ENCODE assay signal across 26 cellular contexts in the genomic region with DNA sequence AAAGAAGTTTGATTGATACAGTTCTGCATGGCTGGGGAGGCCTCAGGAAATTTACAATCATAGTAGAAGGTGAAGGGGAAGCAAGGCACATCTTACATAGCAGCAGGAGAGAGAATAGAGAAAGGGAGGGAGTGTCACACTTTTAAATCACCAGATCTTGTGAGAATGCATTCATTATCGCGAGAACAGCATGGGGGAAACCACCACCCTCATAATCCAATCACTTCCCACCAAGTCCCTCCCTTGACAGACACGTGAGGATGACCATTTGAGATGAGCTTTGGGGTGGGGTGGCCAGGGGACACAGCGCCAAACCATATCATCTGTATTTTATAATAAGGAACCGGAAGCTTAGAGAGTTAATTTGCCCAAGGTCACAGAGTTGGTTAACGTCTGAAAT.
"Had no signal": no experiment of that assay in that cellular context is flagged by ENCODE, and none has a peak within 500 bp of the region (broad histone marks: within the 10 kb centered on the region; RNA-seq: fewer than 3 reads in every experiment).

No MANE protein-coding gene starts in this region.

- ATAC-seq: left cardiac atrium; left lung; lower lobe of right lung; naive thymus-derived CD4-positive, alpha-beta T cell; natural killer cell treated with Interleukin-12 subunit alpha and Interleukin-12 subunit beta and Interleukin-15 and Interleukin-18, amount 100 ng/mL, for 72 hours; right lobe of liver; stimulated activated naive B cell treated with anti-CD40 and anti-IgM and Interleukin-4, amounts not matched to agents 10 μg/mL and 1 μg/mL and 100 μg/mL, for 72 hours; stimulated activated naive CD8-positive, alpha-beta T cell treated with anti-CD3 and anti-CD28 coated beads, Interleukin-15, Interleukin-2, amounts not matched to agents 100 U/mL and 50 U/mL, for 24 hours; upper lobe of right lung had no signal

- H3K27ac ChIP-seq: left lung, lower lobe of right lung, ovary, right atrium auricular region, right lobe of liver, stomach, thoracic aorta, tibial artery, upper lobe of right lung had no signal

- H3K36me3 ChIP-seq: left lung, lower lobe of right lung, ovary, right atrium auricular region, right lobe of liver, stomach, thoracic aorta, tibial artery, upper lobe of right lung had no signal

- H3K4me3 ChIP-seq: left lung, lower lobe of right lung, ovary, right atrium auricular region, right lobe of liver, smooth muscle cell, stomach, thoracic aorta, tibial artery, upper lobe of right lung had no signal

- H3K9me3 ChIP-seq: left lung, lower lobe of right lung, ovary, right atrium auricular region, right lobe of liver, stomach, thoracic aorta, tibial artery, upper lobe of right lung had no signal

- H3K27me3 ChIP-seq: left lung, ovary, right atrium auricular region, right lobe of liver, stomach, tibial artery, upper lobe of right lung had no signal

- DNase-seq: hippocampal formation; kidney glomerular epithelial cell; left cardiac atrium; left lung; lower lobe of right lung; mammary epithelial cell; mesenchymal stem cell; naive thymus-derived CD4-positive, alpha-beta T cell; ovary; right lobe of liver; stimulated activated CD4-positive, alpha-beta T cell treated with anti-CD3 and anti-CD28 coated beads, Interleukin-1b, Interleukin-23, amount 100 ng/mL, for 48 hours; stimulated activated CD4-positive, alpha-beta T cell treated with anti-CD3 and anti-CD28 coated beads, Interleukin-2, amount 100 ng/mL, for 48 hours; stimulated activated CD4-positive, alpha-beta T cell treated with anti-CD3 and anti-CD28 coated beads, Interleukin-4, amount 100 ng/mL, for 4 hours; stimulated activated CD8-positive, alpha-beta memory T cell treated with anti-CD3 and anti-CD28 coated beads, Interleukin-4, amount 100 ng/mL, for 48 hours; stimulated activated naive B cell treated with anti-CD40 and anti-IgM and Interleukin-4, amounts not matched to agents 10 μg/mL and 1 μg/mL and 100 μg/mL, for 72 hours; stimulated activated naive CD8-positive, alpha-beta T cell treated with anti-CD3 and anti-CD28 coated beads, Interleukin-15, Interleukin-2, amounts not matched to agents 100 U/mL and 50 U/mL, for 24 hours; stomach; tibial artery; trophoblast cell; upper lobe of right lung had no signal

- H3K9me3 Mint-ChIP-seq: mesothelial cell of epicardium; naive thymus-derived CD4-positive, alpha-beta T cell; natural killer cell treated with Interleukin-12 subunit alpha and Interleukin-12 subunit beta and Interleukin-15 and Interleukin-18, amount 100 ng/mL, for 72 hours; stimulated activated naive B cell treated with anti-CD40 and anti-IgM and Interleukin-4, amounts not matched to agents 10 μg/mL and 1 μg/mL and 100 μg/mL, for 72 hours had no signal

- H3K4me2 ChIP-seq: smooth muscle cell had no signal

- H3K4me1 ChIP-seq: left lung, lower lobe of right lung, right atrium auricular region, right lobe of liver, stomach, tibial artery, upper lobe of right lung had no signal

- H3K27ac Mint-ChIP-seq: mesothelial cell of epicardium; naive thymus-derived CD4-positive, alpha-beta T cell; natural killer cell treated with Interleukin-12 subunit alpha and Interleukin-12 subunit beta and Interleukin-15 and Interleukin-18, amount 100 ng/mL, for 72 hours; progenitor cell of endocrine pancreas; stimulated activated naive B cell treated with anti-CD40 and anti-IgM and Interleukin-4, amounts not matched to agents 10 μg/mL and 1 μg/mL and 100 μg/mL, for 72 hours had no signal

- H3K36me3 Mint-ChIP-seq: natural killer cell treated with Interleukin-12 subunit alpha and Interleukin-12 subunit beta and Interleukin-15 and Interleukin-18, amount 100 ng/mL, for 72 hours; stimulated activated naive B cell treated with anti-CD40 and anti-IgM and Interleukin-4, amounts not matched to agents 10 μg/mL and 1 μg/mL and 100 μg/mL, for 72 hours had no signal
